In genomic region chr11:69443138-69443967, GRCh38 we compare ENCODE assay signal across 8 cellular contexts. TPM values are rescaled to one million over a fixed set of nuclear protein-coding genes. Genes with fewer than 3 reads are reported as not detected.
DNase-seq lines count a peak whose midpoint lies in the region; ATAC-seq and TF ChIP-seq lines count a peak whose summit lies in the region.

No MANE protein-coding gene starts in this region.

- in situ Hi-C loops in KBM-7 (cut with MboI; ENCODE audit: low pct_unique_long_range_greater_than_20kb, low sequenced_read_pairs): no loop called here

- no peak overlapping the region for H3K9ac ChIP-seq in rectal smooth muscle tissue (ENCODE audit: low read length)

- DNase-seq in DMS153 treated with DMSO at 0.1 percent for 48 hours (lab: John Stamatoyannopoulos, UW; ENCODE audit: unreplicated experiment) (peak; percentile 71), KBM-7 (peak; percentile 86), T-helper 2 cell (peak; percentile 12 to 68 (median 44)), amygdala (lab: John Stamatoyannopoulos, UW) (peak in 55 of 56 donors; percentile 25 to 89 (median 77)), left ventricle myocardium superior (peak; percentile 96), uterus (peak; percentile 82 to 86)

- H3K27ac ChIP-seq in rectal smooth muscle tissue (ENCODE audit: low read depth, low read length) (peak overlapping the region; percentile 59), uterus (peak overlapping the region; percentile 70 to 73)

- peak in 1 of 2 donors; percentile 40 for TF ChIP-seq POLR2A in uterus (IDR thresholded peaks at IDR 0.05)

- TF ChIP-seq CTCF in uterus (IDR thresholded peaks at IDR 0.05): peak in 1 of 4 experiments; percentile 20

- no peaks in the 10 kb centered on the region for H3K9me3 ChIP-seq in uterus

- H3K4me3 ChIP-seq in rectal smooth muscle tissue (ENCODE audit: low read length): peak overlapping the region; percentile 58
- peak overlapping the region; percentile 25 to 32 for H3K4me3 ChIP-seq in uterus

- peak; percentile 87 for ATAC-seq in GM21529 (IDR thresholded peaks at IDR 0.05; ENCODE audit: unreplicated experiment)
- ATAC-seq in left ventricle myocardium superior: peak; percentile 93

- peaks cover 6% of the 10 kb centered on the region for H3K4me1 ChIP-seq in rectal smooth muscle tissue (ENCODE audit: control insufficient read depth, insufficient read depth, low read length)
- H3K4me1 ChIP-seq in uterus: peaks cover 8 to 18% of the 10 kb centered on the region in 2 donors

- H3K27me3 ChIP-seq in rectal smooth muscle tissue (ENCODE audit: control insufficient read depth, insufficient read depth, low read length): no peaks in the 10 kb centered on the region
- no peaks in the 10 kb centered on the region for H3K27me3 ChIP-seq in uterus

- intact Hi-C loops in left ventricle myocardium superior (cut with micrococcal nuclease) (no loop called here), uterus (cut with DNase I; ENCODE audit: low total_unique reads) (no loop called here)

- H3K36me3 ChIP-seq in rectal smooth muscle tissue (ENCODE audit: control insufficient read depth, insufficient read depth, low read length) (no peaks in the 10 kb centered on the region), uterus (no peaks in the 10 kb centered on the region)

RNA-seq across cellular contexts. Expression of gene LINC01488, which starts 38.1 kb away (rescaled TPM):
- total RNA-seq in left ventricle myocardium superior (not detected), uterus (not detected)

Comparison
In these comparisons a context has a peak if more than half of its experiments do, and no peak if none do; other contexts are left out.
1. Peak in every context shown above with its lines: DNase-seq, ATAC-seq, H3K4me3 ChIP-seq and H3K27ac ChIP-seq.
2. DNase-seq: peak in every context shown above with its lines; median percentile 96 in left ventricle myocardium superior; 86 in KBM-7; 84 in uterus; 77 in amygdala; 71 in DMS153 treated with DMSO at 0.1 percent for 48 hours; 44 in T-helper 2 cell.